Comparison of ENCODE assay signal across 1 cellular context in genomic region chr5:150574818-150575537, GRCh38.
TF ChIP-seq lines count a peak whose summit lies in the region.

No MANE protein-coding gene starts in this region.

TF ChIP-seq in H1, 55 proteins besides CTCF, POLR2A, EP300 and RAD21:
- TF ChIP-seq JUN (IDR thresholded peaks at IDR 0.05; ENCODE audit: low read depth, low read length) (no peak), TEAD4 (IDR thresholded peaks at IDR 0.05; ENCODE audit: low read depth, low read length) (no peak), EGR1 (IDR thresholded peaks at IDR 0.05; ENCODE audit: borderline replicate concordance, low read depth, low read length) (no peak), SP1 (IDR thresholded peaks at IDR 0.05; ENCODE audit: low read depth, low read length) (no peak), NANOG (IDR thresholded peaks at IDR 0.05; ENCODE audit: insufficient read depth, low read depth, low read length, poor library complexity, severe bottlenecking) (no peak), JUND (IDR thresholded peaks at IDR 0.05; ENCODE audit: low read length) (no peak), SP2 (IDR thresholded peaks at IDR 0.05; ENCODE audit: low read length) (no peak), PHF8 (conservative IDR thresholded peaks at IDR 0.05; ENCODE audit: low read depth, low read length) (no peak), FOSL1 (IDR thresholded peaks at IDR 0.05; ENCODE audit: insufficient read depth, low read depth, low read length) (no peak), RFX5 (IDR thresholded peaks at IDR 0.05; ENCODE audit: borderline replicate concordance, low read depth, low read length) (no peak), CHD2 (IDR thresholded peaks at IDR 0.05; ENCODE audit: low read length) (no peak)
- TF ChIP-seq, protein P1, sequence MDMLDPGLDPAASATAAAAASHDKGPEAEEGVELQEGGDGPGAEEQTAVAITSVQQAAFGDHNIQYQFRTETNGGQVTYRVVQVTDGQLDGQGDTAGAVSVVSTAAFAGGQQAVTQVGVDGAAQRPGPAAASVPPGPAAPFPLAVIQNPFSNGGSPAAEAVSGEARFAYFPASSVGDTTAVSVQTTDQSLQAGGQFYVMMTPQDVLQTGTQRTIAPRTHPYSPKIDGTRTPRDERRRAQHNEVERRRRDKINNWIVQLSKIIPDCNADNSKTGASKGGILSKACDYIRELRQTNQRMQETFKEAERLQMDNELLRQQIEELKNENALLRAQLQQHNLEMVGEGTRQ (IDR thresholded peaks at IDR 0.05; ENCODE audit: low read length): no peak
- TF ChIP-seq, protein P2, sequence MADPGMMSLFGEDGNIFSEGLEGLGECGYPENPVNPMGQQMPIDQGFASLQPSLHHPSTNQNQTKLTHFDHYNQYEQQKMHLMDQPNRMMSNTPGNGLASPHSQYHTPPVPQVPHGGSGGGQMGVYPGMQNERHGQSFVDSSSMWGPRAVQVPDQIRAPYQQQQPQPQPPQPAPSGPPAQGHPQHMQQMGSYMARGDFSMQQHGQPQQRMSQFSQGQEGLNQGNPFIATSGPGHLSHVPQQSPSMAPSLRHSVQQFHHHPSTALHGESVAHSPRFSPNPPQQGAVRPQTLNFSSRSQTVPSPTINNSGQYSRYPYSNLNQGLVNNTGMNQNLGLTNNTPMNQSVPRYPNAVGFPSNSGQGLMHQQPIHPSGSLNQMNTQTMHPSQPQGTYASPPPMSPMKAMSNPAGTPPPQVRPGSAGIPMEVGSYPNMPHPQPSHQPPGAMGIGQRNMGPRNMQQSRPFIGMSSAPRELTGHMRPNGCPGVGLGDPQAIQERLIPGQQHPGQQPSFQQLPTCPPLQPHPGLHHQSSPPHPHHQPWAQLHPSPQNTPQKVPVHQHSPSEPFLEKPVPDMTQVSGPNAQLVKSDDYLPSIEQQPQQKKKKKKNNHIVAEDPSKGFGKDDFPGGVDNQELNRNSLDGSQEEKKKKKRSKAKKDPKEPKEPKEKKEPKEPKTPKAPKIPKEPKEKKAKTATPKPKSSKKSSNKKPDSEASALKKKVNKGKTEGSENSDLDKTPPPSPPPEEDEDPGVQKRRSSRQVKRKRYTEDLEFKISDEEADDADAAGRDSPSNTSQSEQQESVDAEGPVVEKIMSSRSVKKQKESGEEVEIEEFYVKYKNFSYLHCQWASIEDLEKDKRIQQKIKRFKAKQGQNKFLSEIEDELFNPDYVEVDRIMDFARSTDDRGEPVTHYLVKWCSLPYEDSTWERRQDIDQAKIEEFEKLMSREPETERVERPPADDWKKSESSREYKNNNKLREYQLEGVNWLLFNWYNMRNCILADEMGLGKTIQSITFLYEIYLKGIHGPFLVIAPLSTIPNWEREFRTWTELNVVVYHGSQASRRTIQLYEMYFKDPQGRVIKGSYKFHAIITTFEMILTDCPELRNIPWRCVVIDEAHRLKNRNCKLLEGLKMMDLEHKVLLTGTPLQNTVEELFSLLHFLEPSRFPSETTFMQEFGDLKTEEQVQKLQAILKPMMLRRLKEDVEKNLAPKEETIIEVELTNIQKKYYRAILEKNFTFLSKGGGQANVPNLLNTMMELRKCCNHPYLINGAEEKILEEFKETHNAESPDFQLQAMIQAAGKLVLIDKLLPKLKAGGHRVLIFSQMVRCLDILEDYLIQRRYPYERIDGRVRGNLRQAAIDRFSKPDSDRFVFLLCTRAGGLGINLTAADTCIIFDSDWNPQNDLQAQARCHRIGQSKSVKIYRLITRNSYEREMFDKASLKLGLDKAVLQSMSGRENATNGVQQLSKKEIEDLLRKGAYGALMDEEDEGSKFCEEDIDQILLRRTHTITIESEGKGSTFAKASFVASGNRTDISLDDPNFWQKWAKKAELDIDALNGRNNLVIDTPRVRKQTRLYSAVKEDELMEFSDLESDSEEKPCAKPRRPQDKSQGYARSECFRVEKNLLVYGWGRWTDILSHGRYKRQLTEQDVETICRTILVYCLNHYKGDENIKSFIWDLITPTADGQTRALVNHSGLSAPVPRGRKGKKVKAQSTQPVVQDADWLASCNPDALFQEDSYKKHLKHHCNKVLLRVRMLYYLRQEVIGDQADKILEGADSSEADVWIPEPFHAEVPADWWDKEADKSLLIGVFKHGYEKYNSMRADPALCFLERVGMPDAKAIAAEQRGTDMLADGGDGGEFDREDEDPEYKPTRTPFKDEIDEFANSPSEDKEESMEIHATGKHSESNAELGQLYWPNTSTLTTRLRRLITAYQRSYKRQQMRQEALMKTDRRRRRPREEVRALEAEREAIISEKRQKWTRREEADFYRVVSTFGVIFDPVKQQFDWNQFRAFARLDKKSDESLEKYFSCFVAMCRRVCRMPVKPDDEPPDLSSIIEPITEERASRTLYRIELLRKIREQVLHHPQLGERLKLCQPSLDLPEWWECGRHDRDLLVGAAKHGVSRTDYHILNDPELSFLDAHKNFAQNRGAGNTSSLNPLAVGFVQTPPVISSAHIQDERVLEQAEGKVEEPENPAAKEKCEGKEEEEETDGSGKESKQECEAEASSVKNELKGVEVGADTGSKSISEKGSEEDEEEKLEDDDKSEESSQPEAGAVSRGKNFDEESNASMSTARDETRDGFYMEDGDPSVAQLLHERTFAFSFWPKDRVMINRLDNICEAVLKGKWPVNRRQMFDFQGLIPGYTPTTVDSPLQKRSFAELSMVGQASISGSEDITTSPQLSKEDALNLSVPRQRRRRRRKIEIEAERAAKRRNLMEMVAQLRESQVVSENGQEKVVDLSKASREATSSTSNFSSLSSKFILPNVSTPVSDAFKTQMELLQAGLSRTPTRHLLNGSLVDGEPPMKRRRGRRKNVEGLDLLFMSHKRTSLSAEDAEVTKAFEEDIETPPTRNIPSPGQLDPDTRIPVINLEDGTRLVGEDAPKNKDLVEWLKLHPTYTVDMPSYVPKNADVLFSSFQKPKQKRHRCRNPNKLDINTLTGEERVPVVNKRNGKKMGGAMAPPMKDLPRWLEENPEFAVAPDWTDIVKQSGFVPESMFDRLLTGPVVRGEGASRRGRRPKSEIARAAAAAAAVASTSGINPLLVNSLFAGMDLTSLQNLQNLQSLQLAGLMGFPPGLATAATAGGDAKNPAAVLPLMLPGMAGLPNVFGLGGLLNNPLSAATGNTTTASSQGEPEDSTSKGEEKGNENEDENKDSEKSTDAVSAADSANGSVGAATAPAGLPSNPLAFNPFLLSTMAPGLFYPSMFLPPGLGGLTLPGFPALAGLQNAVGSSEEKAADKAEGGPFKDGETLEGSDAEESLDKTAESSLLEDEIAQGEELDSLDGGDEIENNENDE (IDR thresholded peaks at IDR 0.05; ENCODE audit: insufficient replicate concordance, low read length): no peak
- TF ChIP-seq, protein P3, sequence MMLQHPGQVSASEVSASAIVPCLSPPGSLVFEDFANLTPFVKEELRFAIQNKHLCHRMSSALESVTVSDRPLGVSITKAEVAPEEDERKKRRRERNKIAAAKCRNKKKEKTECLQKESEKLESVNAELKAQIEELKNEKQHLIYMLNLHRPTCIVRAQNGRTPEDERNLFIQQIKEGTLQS (IDR thresholded peaks at IDR 0.05; ENCODE audit: insufficient read depth, low read depth, low read length): no peak
